Comparison of ENCODE assay signal across 13 cellular contexts in the genomic region with DNA sequence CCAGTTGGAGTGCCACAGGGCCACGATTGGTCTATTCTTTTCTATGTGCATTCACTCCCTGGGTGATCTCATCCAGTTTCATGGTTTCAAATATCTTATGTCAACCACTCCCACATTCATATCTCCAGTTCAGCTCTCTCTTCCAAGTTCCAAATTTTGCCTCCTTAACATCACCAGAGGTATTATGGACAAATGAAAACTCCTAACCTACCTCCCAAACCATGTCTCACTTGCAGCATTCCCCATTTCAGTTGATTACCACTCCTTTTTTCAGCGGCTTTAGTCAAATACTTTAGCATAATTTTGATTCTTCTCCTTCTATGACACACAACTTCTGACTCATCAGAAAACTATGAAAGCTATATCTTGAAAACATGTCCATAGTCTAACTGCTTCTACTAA.
DNase-seq lines count a peak whose midpoint lies in the region; ATAC-seq and TF ChIP-seq lines count a peak whose summit lies in the region.
"Had no signal": no experiment of that assay in that cellular context is flagged by ENCODE, and none has a peak within 500 bp of the region (broad histone marks: within the 10 kb centered on the region; RNA-seq: fewer than 3 reads in every experiment).

No MANE protein-coding gene starts in this region.

- DNase-seq in AG10803 (ENCODE audit: low read depth) (peak; percentile 43), M059J (ENCODE audit: low read depth) (peak; percentile 30), brain microvascular endothelial cell (peak; percentile 84), iris pigment epithelial cell (ENCODE audit: low read depth) (peak; percentile 72), germinal center (ENCODE audit: low spot score) (no peak)
- DNase-seq: activated T-cell treated with anti-CD3 and anti-CD28 coated beads for 4 hours; BE2C; effector memory CD4-positive, alpha-beta T cell; WERI-Rb-1 had no signal

- in situ Hi-C loops in brain microvascular endothelial cell (cut with HindIII; ENCODE audit: low pct_ligation_motif_present, low sequenced_read_pairs): loop anchor here (25.0 kb wide), 1 partner anchor 473 kb away; no protein-coding TSS in a partner anchor

- no peaks in the 10 kb centered on the region for H3K36me3 ChIP-seq in brain microvascular endothelial cell (replicated peaks)
- H3K36me3 ChIP-seq: BE2C, WERI-Rb-1 had no signal

- TF ChIP-seq CTCF in AG10803 (conservative IDR thresholded peaks at IDR 0.05; ENCODE audit: low read length) (no peak), brain microvascular endothelial cell (IDR thresholded peaks at IDR 0.05; ENCODE audit: low read depth, low read length, missing control alignments) (no peak)

- ATAC-seq in GM18511 (IDR thresholded peaks at IDR 0.05; ENCODE audit: unreplicated experiment) (no peak), GM21529 (IDR thresholded peaks at IDR 0.05; ENCODE audit: unreplicated experiment) (no peak), GM18861 (IDR thresholded peaks at IDR 0.05; ENCODE audit: unreplicated experiment) (no peak)
- ATAC-seq: Right ventricle myocardium inferior had no signal

- peak overlapping the region; percentile 92 for H3K27ac ChIP-seq in brain microvascular endothelial cell
- H3K27ac ChIP-seq: WERI-Rb-1 had no signal

- no peaks in the 10 kb centered on the region for H3K27me3 ChIP-seq in brain microvascular endothelial cell (replicated peaks)
- H3K27me3 ChIP-seq: BE2C had no signal

- H3K4me3 ChIP-seq in AG10803 (ENCODE audit: low read length) (no peak overlapping the region), brain microvascular endothelial cell (ENCODE audit: low read depth, low read length) (no peak overlapping the region)
